In genomic region chr14:54047645-54048308, GRCh38 we compare ENCODE assay signal across 32 cellular contexts.
"Had no signal": no experiment of that assay in that cellular context is flagged by ENCODE, and none has a peak within 500 bp of the region (broad histone marks: within the 10 kb centered on the region; RNA-seq: fewer than 3 reads in every experiment).

No MANE protein-coding gene starts in this region.

- H3K36me3 Mint-ChIP-seq: activated naive CD8-positive, alpha-beta T cell treated with anti-CD3 and anti-CD28 coated beads for 36 hours; T-cell had no signal

- ATAC-seq: activated CD8-positive, alpha-beta T cell treated with anti-CD3 and anti-CD28 coated beads for 36 hours; activated T-cell treated with anti-CD3 and anti-CD28 coated beads, Interleukin-2, amount 50 U/mL, for 72 hours; activated T-helper 17 cell treated with anti-CD3 and anti-CD28 coated beads, Interleukin-2, amount 50 U/mL, for 72 hours; K562; Panc1; SK-N-SH treated with all-trans-retinoic acid at 6 μM for 48 hours; T-cell had no signal

- H3K27me3 Mint-ChIP-seq: activated CD8-positive, alpha-beta T cell treated with anti-CD3 and anti-CD28 coated beads for 36 hours; activated naive CD8-positive, alpha-beta T cell treated with anti-CD3 and anti-CD28 coated beads for 36 hours; activated T-helper 17 cell treated with anti-CD3 and anti-CD28 coated beads, Interleukin-2, amount 50 U/mL, for 72 hours had no signal

- H3K27me3 ChIP-seq: brain microvascular endothelial cell had no signal

- H3K36me3 ChIP-seq: brain microvascular endothelial cell, WERI-Rb-1 had no signal

- H3K4me1 Mint-ChIP-seq: activated naive CD8-positive, alpha-beta T cell treated with anti-CD3 and anti-CD28 coated beads for 36 hours; activated T-helper 17 cell treated with anti-CD3 and anti-CD28 coated beads, Interleukin-2, amount 50 U/mL, for 72 hours; T-cell had no signal

- H3K4me3 ChIP-seq: K562 had no signal

- H3K27ac ChIP-seq: brain microvascular endothelial cell, WERI-Rb-1 had no signal

- H3K27ac Mint-ChIP-seq: activated CD8-positive, alpha-beta T cell treated with anti-CD3 and anti-CD28 coated beads for 36 hours; activated naive CD8-positive, alpha-beta T cell treated with anti-CD3 and anti-CD28 coated beads for 36 hours; activated T-cell treated with anti-CD3 and anti-CD28 coated beads, Interleukin-2, amount 50 U/mL, for 72 hours; activated T-helper 17 cell treated with anti-CD3 and anti-CD28 coated beads, Interleukin-2, amount 50 U/mL, for 72 hours; T-cell had no signal

- H3K4me3 Mint-ChIP-seq: activated CD8-positive, alpha-beta T cell treated with anti-CD3 and anti-CD28 coated beads for 36 hours; activated naive CD8-positive, alpha-beta T cell treated with anti-CD3 and anti-CD28 coated beads for 36 hours; activated T-cell treated with anti-CD3 and anti-CD28 coated beads, Interleukin-2, amount 50 U/mL, for 72 hours; activated T-helper 17 cell treated with anti-CD3 and anti-CD28 coated beads, Interleukin-2, amount 50 U/mL, for 72 hours; T-cell had no signal

- H3K9me3 Mint-ChIP-seq: activated CD8-positive, alpha-beta T cell treated with anti-CD3 and anti-CD28 coated beads for 36 hours; activated naive CD8-positive, alpha-beta T cell treated with anti-CD3 and anti-CD28 coated beads for 36 hours; activated T-cell treated with anti-CD3 and anti-CD28 coated beads, Interleukin-2, amount 50 U/mL, for 72 hours; T-cell had no signal

- DNase-seq: activated CD4-positive, alpha-beta T cell treated with anti-CD3 and anti-CD28 coated beads for 1 hour; activated CD4-positive, alpha-beta T cell treated with anti-CD3 and anti-CD28 coated beads for 48 hours; activated CD4-positive, alpha-beta T cell treated with anti-CD3 and anti-CD28 coated beads, Interleukin-2, amount 50 U/mL, for 4 hours; activated CD4-positive, CD25-positive, alpha-beta regulatory T cell; activated CD8-positive, alpha-beta T cell treated with anti-CD3 and anti-CD28 coated beads for 36 hours; activated effector memory CD4-positive, alpha-beta T cell treated with anti-CD3 and anti-CD28 coated beads, Interleukin-2, amount 50 U/mL, for 16 hours; activated naive CD4-positive, alpha-beta T cell; activated naive CD4-positive, alpha-beta T cell treated with anti-CD3 and anti-CD28 coated beads, Interleukin-2, amount 50 U/mL, for 16 hours; activated naive CD8-positive, alpha-beta T cell treated with anti-CD3 and anti-CD28 coated beads for 36 hours; activated T-cell treated with anti-CD3 and anti-CD28 coated beads, Interleukin-2, amount 50 U/mL, for 1 hour; activated T-cell treated with anti-CD3 and anti-CD28 coated beads, Interleukin-2, amount 50 U/mL, for 72 hours; amniotic stem cell; aorta; brain microvascular endothelial cell; central memory CD4-positive, alpha-beta T cell; NCI-H1092 treated with DMSO at 0.1 percent for 48 hours; NCI-H1417; NCI-H146; NCI-H187; NCI-H2029 treated with DMSO at 0.1 percent for 48 hours; NCI-H226; NCI-H446 treated with DMSO at 0.1 percent for 48 hours; NCI-H524 treated with DMSO at 0.1 percent for 48 hours; SHP77; T-cell; T-helper 2 cell; T-helper 9 cell; WERI-Rb-1 had no signal
